Comparison of ENCODE assay signal across 17 cellular contexts in genomic region chr2:42880738-42881525, GRCh38.
DNase-seq lines count a peak whose midpoint lies in the region; ATAC-seq and TF ChIP-seq lines count a peak whose summit lies in the region.
"Had no signal": no experiment of that assay in that cellular context is flagged by ENCODE, and none has a peak within 500 bp of the region (broad histone marks: within the 10 kb centered on the region; RNA-seq: fewer than 3 reads in every experiment).

No MANE protein-coding gene starts in this region.

- H3K27me3 Mint-ChIP-seq in activated T-cell treated with anti-CD3 and anti-CD28 coated beads, Interleukin-2, amount 50 U/mL, for 24 hours: no peaks in the 10 kb centered on the region
- no peaks in the 10 kb centered on the region for H3K27me3 Mint-ChIP-seq in activated T-cell treated with anti-CD3 and anti-CD28 coated beads, Interleukin-2, amount 50 U/mL, for 72 hours (ENCODE audit: low read depth)
- H3K27me3 Mint-ChIP-seq in stimulated activated naive B cell treated with anti-CD40 and anti-IgM and Interleukin-4, amounts not matched to agents 10 μg/mL and 1 μg/mL and 100 μg/mL, for 72 hours: peaks cover 0 to 4% of the 10 kb centered on the region in 2 donors

- no peak overlapping the region for H4K91ac ChIP-seq in neuronal stem cell (ENCODE audit: low read depth, low read length, poor library complexity)

- H3K18ac ChIP-seq in neuronal stem cell (ENCODE audit: low read length): no peak overlapping the region

- H2BK5ac ChIP-seq in neuronal stem cell (ENCODE audit: low read length): no peak overlapping the region

- no peak overlapping the region for H2AFZ ChIP-seq in neuronal stem cell (ENCODE audit: low read length)

- H3K4me3 ChIP-seq in esophagus (ENCODE audit: low read depth in 1 of 2, low read length in 2 of 2) (no peak overlapping the region), neuronal stem cell (ENCODE audit: low read length in 2 of 2) (no peak overlapping the region), upper lobe of right lung (no peak overlapping the region), adrenal gland (no peak overlapping the region)

- H3K4me1 ChIP-seq in esophagus (ENCODE audit: control insufficient read depth in 2 of 2, insufficient read depth in 2 of 2, low read length in 1 of 2) (peaks cover 7 to 12% of the 10 kb centered on the region in 2 donors), neuronal stem cell (ENCODE audit: control insufficient read depth in 2 of 2, insufficient read depth in 1 of 2, low read depth in 1 of 2, low read length in 2 of 2) (no peaks in the 10 kb centered on the region), upper lobe of right lung (peaks cover 40% of the 10 kb centered on the region), adrenal gland (replicated peaks in 1 of 2) (peaks cover 7 to 20% of the 10 kb centered on the region in 2 donors)

- no peak overlapping the region for H3K14ac ChIP-seq in neuronal stem cell (ENCODE audit: low read length)

- H2AK5ac ChIP-seq in neuronal stem cell (ENCODE audit: low read depth, low read length): peak overlapping the region; percentile 40

- no peak for DNase-seq in activated T-cell treated with anti-CD3 and anti-CD28 coated beads, Interleukin-2, amount 50 U/mL, for 24 hours
- no peak for DNase-seq in activated T-cell treated with anti-CD3 and anti-CD28 coated beads, Interleukin-2, amount 50 U/mL, for 72 hours
- DNase-seq in neuronal stem cell (ENCODE audit: low spot score): no peak
- no peak for DNase-seq in upper lobe of right lung
- DNase-seq in stimulated activated naive B cell treated with anti-CD40 and anti-IgM and Interleukin-4, amounts not matched to agents 10 μg/mL and 1 μg/mL and 100 μg/mL, for 72 hours: no peak
- no peak for DNase-seq in KG1 (lab: John Stamatoyannopoulos, UW)
- DNase-seq in adrenal gland: no peak
- DNase-seq: activated gamma-delta T cell; Calu3; GF-D8; NCI-H2029 treated with DMSO at 0.1 percent for 48 hours; NCI-H510A treated with DMSO at 0.1 percent for 48 hours; stimulated activated CD4-positive, alpha-beta T cell treated with anti-CD3 and anti-CD28 coated beads, Interleukin-2, amount 100 ng/mL, for 24 hours had no signal

- H3K9me3 Mint-ChIP-seq in activated T-cell treated with anti-CD3 and anti-CD28 coated beads, Interleukin-2, amount 50 U/mL, for 24 hours: no peaks in the 10 kb centered on the region
- no peaks in the 10 kb centered on the region for H3K9me3 Mint-ChIP-seq in activated T-cell treated with anti-CD3 and anti-CD28 coated beads, Interleukin-2, amount 50 U/mL, for 72 hours
- H3K9me3 Mint-ChIP-seq in stimulated activated naive B cell treated with anti-CD40 and anti-IgM and Interleukin-4, amounts not matched to agents 10 μg/mL and 1 μg/mL and 100 μg/mL, for 72 hours: no peaks in the 10 kb centered on the region
- H3K9me3 Mint-ChIP-seq: WTC11 had no signal

- no peaks in the 10 kb centered on the region for H3K36me3 Mint-ChIP-seq in activated T-cell treated with anti-CD3 and anti-CD28 coated beads, Interleukin-2, amount 50 U/mL, for 24 hours (ENCODE audit: low read depth)
- H3K36me3 Mint-ChIP-seq in activated T-cell treated with anti-CD3 and anti-CD28 coated beads, Interleukin-2, amount 50 U/mL, for 72 hours (ENCODE audit: insufficient read depth in 2 of 2): no peaks in the 10 kb centered on the region
- no peaks in the 10 kb centered on the region for H3K36me3 Mint-ChIP-seq in stimulated activated naive B cell treated with anti-CD40 and anti-IgM and Interleukin-4, amounts not matched to agents 10 μg/mL and 1 μg/mL and 100 μg/mL, for 72 hours
- H3K36me3 Mint-ChIP-seq: WTC11 had no signal

- no peak overlapping the region for H2BK120ac ChIP-seq in neuronal stem cell (ENCODE audit: low read depth, low read length)

- TF ChIP-seq CTCF in upper lobe of right lung (IDR thresholded peaks at IDR 0.05) (no peak), adrenal gland (IDR thresholded peaks at IDR 0.05) (no peak)

- H3K9me3 ChIP-seq in esophagus (ENCODE audit: control insufficient read depth in 2 of 2, insufficient read depth in 1 of 2, low read depth in 1 of 2, low read length in 1 of 2) (no peaks in the 10 kb centered on the region), neuronal stem cell (replicated peaks in 1 of 2; ENCODE audit: control insufficient read depth in 2 of 2, insufficient read depth in 1 of 2, low read depth in 1 of 2, low read length in 2 of 2) (no peaks in the 10 kb centered on the region), upper lobe of right lung (no peaks in the 10 kb centered on the region), adrenal gland (replicated peaks in 1 of 3) (no peaks in the 10 kb centered on the region)

- H3K27me3 ChIP-seq in esophagus (ENCODE audit: control insufficient read depth in 1 of 2, insufficient read depth in 2 of 2, low read length in 2 of 2): no peaks in the 10 kb centered on the region
- H3K27me3 ChIP-seq in neuronal stem cell (ENCODE audit: control insufficient read depth in 3 of 3, insufficient read depth in 3 of 3, low read depth in 1 of 3, low read length in 3 of 3): no peaks in the 10 kb centered on the region
- no peaks in the 10 kb centered on the region for H3K27me3 ChIP-seq in upper lobe of right lung
- H3K27me3 ChIP-seq in adrenal gland: no peaks in the 10 kb centered on the region

- no peak overlapping the region for H2BK15ac ChIP-seq in neuronal stem cell (ENCODE audit: low read length)

- no peaks in the 10 kb centered on the region for H3K79me1 ChIP-seq in neuronal stem cell (ENCODE audit: low read depth, low read length)

- H3K4me3 Mint-ChIP-seq in activated T-cell treated with anti-CD3 and anti-CD28 coated beads, Interleukin-2, amount 50 U/mL, for 24 hours: no peak overlapping the region
- H3K4me3 Mint-ChIP-seq in activated T-cell treated with anti-CD3 and anti-CD28 coated beads, Interleukin-2, amount 50 U/mL, for 72 hours: no peak overlapping the region
- H3K4me3 Mint-ChIP-seq in stimulated activated naive B cell treated with anti-CD40 and anti-IgM and Interleukin-4, amounts not matched to agents 10 μg/mL and 1 μg/mL and 100 μg/mL, for 72 hours: no peak overlapping the region
- H3K4me3 Mint-ChIP-seq: neural crest cell, WTC11 had no signal

- WGBS in esophagus, 2 donors: 55 to 57% methylated on average over 7 of the region's 7 CpGs
- no CpG with 5 or more reads among the region's 7 CpGs for WGBS in neuronal stem cell (ENCODE audit: extremely low coverage in 2 of 2, insufficient read length in 2 of 2, insufficient replicate concordance in 1 of 2), 2 donors
- 76 to 83% (median 80%) methylated on average over 7 of the region's 7 CpGs for WGBS in adrenal gland, 4 donors

- no peak overlapping the region for H3K4ac ChIP-seq in neuronal stem cell (ENCODE audit: low read length)

- intact Hi-C loops in upper lobe of right lung (cut with DNase I): no loop called here
- intact Hi-C loops in adrenal gland (cut with DNase I): no loop called here

- H3K36me3 ChIP-seq in esophagus (ENCODE audit: control insufficient read depth in 2 of 2, insufficient read depth in 2 of 2, low read length in 1 of 2) (no peaks in the 10 kb centered on the region), neuronal stem cell (replicated peaks in 1 of 2; ENCODE audit: control insufficient read depth in 2 of 2, insufficient read depth in 2 of 2, low read length in 2 of 2) (no peaks in the 10 kb centered on the region), upper lobe of right lung (no peaks in the 10 kb centered on the region), adrenal gland (replicated peaks in 1 of 2) (no peaks in the 10 kb centered on the region)

- H4K8ac ChIP-seq in neuronal stem cell (ENCODE audit: low read depth, low read length): no peak overlapping the region

- H3K23ac ChIP-seq in neuronal stem cell (ENCODE audit: low read depth, low read length, poor library complexity): no peak overlapping the region

- peaks cover 34% of the 10 kb centered on the region for H3K4me1 Mint-ChIP-seq in activated T-cell treated with anti-CD3 and anti-CD28 coated beads, Interleukin-2, amount 50 U/mL, for 24 hours (ENCODE audit: low read depth)
- peaks cover 30% of the 10 kb centered on the region for H3K4me1 Mint-ChIP-seq in activated T-cell treated with anti-CD3 and anti-CD28 coated beads, Interleukin-2, amount 50 U/mL, for 72 hours (ENCODE audit: low read depth)
- peaks cover 5 to 8% of the 10 kb centered on the region in 2 donors for H3K4me1 Mint-ChIP-seq in stimulated activated naive B cell treated with anti-CD40 and anti-IgM and Interleukin-4, amounts not matched to agents 10 μg/mL and 1 μg/mL and 100 μg/mL, for 72 hours
- H3K4me1 Mint-ChIP-seq: neural crest cell, WTC11 had no signal

- H3K9ac ChIP-seq in neuronal stem cell (ENCODE audit: low read depth, low read length, poor library complexity): no peak overlapping the region

- H3K27ac ChIP-seq in esophagus (ENCODE audit: low read depth in 2 of 2, low read length in 1 of 2) (peak overlapping the region; percentile 44 to 71), neuronal stem cell (replicated peaks; ENCODE audit: low read length) (no peak overlapping the region), upper lobe of right lung (peak overlapping the region; percentile 30), adrenal gland (peak overlapping the region in 2 of 5 donors; percentile 30 to 69)
- H3K27ac ChIP-seq: HL-60 had no signal

- no peak for TF ChIP-seq POLR2A in adrenal gland (IDR thresholded peaks at IDR 0.05)

- H3K4me2 ChIP-seq in neuronal stem cell (ENCODE audit: insufficient read depth, low read length, poor library complexity, severe bottlenecking): no peak overlapping the region

- H3K27ac Mint-ChIP-seq in activated T-cell treated with anti-CD3 and anti-CD28 coated beads, Interleukin-2, amount 50 U/mL, for 24 hours: peak overlapping the region; percentile 33
- no peak overlapping the region for H3K27ac Mint-ChIP-seq in activated T-cell treated with anti-CD3 and anti-CD28 coated beads, Interleukin-2, amount 50 U/mL, for 72 hours
- H3K27ac Mint-ChIP-seq in stimulated activated naive B cell treated with anti-CD40 and anti-IgM and Interleukin-4, amounts not matched to agents 10 μg/mL and 1 μg/mL and 100 μg/mL, for 72 hours: no peak overlapping the region
- H3K27ac Mint-ChIP-seq: WTC11 had no signal

- H2BK12ac ChIP-seq in neuronal stem cell (ENCODE audit: low read length): no peak overlapping the region

- ATAC-seq in activated T-cell treated with anti-CD3 and anti-CD28 coated beads, Interleukin-2, amount 50 U/mL, for 72 hours (replicated peaks in 1 of 2): no peak
- no peak for ATAC-seq in upper lobe of right lung
- ATAC-seq in stimulated activated naive B cell treated with anti-CD40 and anti-IgM and Interleukin-4, amounts not matched to agents 10 μg/mL and 1 μg/mL and 100 μg/mL, for 72 hours (replicated peaks): no peak
- ATAC-seq: WTC11 had no signal
